In genomic region chr11:60762851-60763691, GRCh38 we compare ENCODE assay signal across 10 cellular contexts. TPM values are rescaled to one million over a fixed set of nuclear protein-coding genes. Genes with fewer than 3 reads are reported as not detected.
DNase-seq lines count a peak whose midpoint lies in the region; ATAC-seq, FAIRE-seq and TF ChIP-seq lines count a peak whose summit lies in the region.
"Had no signal": no experiment of that assay in that cellular context is flagged by ENCODE, and none has a peak within 500 bp of the region (broad histone marks: within the 10 kb centered on the region; RNA-seq: fewer than 3 reads in every experiment).

No MANE protein-coding gene starts in this region.

- H2BK120ac ChIP-seq in H1 (replicated peaks; ENCODE audit: low read depth, low read length): no peak overlapping the region

- no peaks in the 10 kb centered on the region for H3K79me2 ChIP-seq in Karpas-422 (ENCODE audit: low read length)
- H3K79me2 ChIP-seq in H1 (ENCODE audit: control insufficient read depth in 1 of 2, insufficient read depth in 2 of 2, low read length in 2 of 2): no peaks in the 10 kb centered on the region

- H3K9ac ChIP-seq in Karpas-422 (ENCODE audit: low read length) (no peak overlapping the region), H1 (replicated peaks in 1 of 4; ENCODE audit: extremely low read depth in 1 of 4, low read depth in 3 of 4, low read length in 3 of 4) (no peak overlapping the region)

- no peak overlapping the region for H3K4ac ChIP-seq in H1 (replicated peaks; ENCODE audit: insufficient read length, low read depth, low read length)

- H3K36me3 ChIP-seq in Karpas-422 (ENCODE audit: insufficient read depth, low read length): no peaks in the 10 kb centered on the region
- no peaks in the 10 kb centered on the region for H3K36me3 ChIP-seq in H1 (ENCODE audit: control insufficient read depth in 2 of 4, insufficient read depth in 4 of 4, low read length in 3 of 4)
- no peaks in the 10 kb centered on the region for H3K36me3 ChIP-seq in esophagus muscularis mucosa

- no peak overlapping the region for H2AK5ac ChIP-seq in H1 (ENCODE audit: low read depth, low read length)

- no peak overlapping the region for H4K91ac ChIP-seq in H1 (replicated peaks; ENCODE audit: insufficient read length, low read length)

- no peaks in the 10 kb centered on the region for H4K20me1 ChIP-seq in Karpas-422 (ENCODE audit: insufficient read depth, low read depth, low read length)
- no peaks in the 10 kb centered on the region for H4K20me1 ChIP-seq in H1 (replicated peaks in 1 of 2; ENCODE audit: control insufficient read depth in 1 of 2, insufficient read depth in 2 of 2, low read length in 2 of 2)

- H3K23me2 ChIP-seq in H1 (ENCODE audit: low read depth, low read length): no peaks in the 10 kb centered on the region

- H3K14ac ChIP-seq in H1 (ENCODE audit: insufficient read length): no peak overlapping the region

- no peaks in the 10 kb centered on the region for H3K79me1 ChIP-seq in H1 (ENCODE audit: low read depth, low read length)

- peak; percentile 40 to 48 for TF ChIP-seq RAD21 in H1 (IDR thresholded peaks at IDR 0.05 in 1 of 2, conservative IDR thresholded peaks at IDR 0.05 in 1 of 2; ENCODE audit: low read depth in 2 of 2, low read length in 2 of 2)

- H3K18ac ChIP-seq in H1 (ENCODE audit: extremely low read depth, low read length): no peak overlapping the region

- H3K23ac ChIP-seq in H1 (ENCODE audit: insufficient read length): no peak overlapping the region

- H3K27ac ChIP-seq in Karpas-422 (ENCODE audit: low read length) (no peak overlapping the region), H1 (ENCODE audit: low read depth, low read length) (no peak overlapping the region), esophagus muscularis mucosa (replicated peaks in 1 of 4) (no peak overlapping the region)

- peak in 2 of 3 experiments; percentile 47 to 58; a peak in 2 of 4 replicates for TF ChIP-seq CTCF in H1 (IDR thresholded peaks at IDR 0.05; ENCODE audit: control extremely low read depth in 1 of 3, insufficient read depth in 1 of 3, low read depth in 1 of 3, low read length in 3 of 3)
- TF ChIP-seq CTCF in esophagus muscularis mucosa (IDR thresholded peaks at IDR 0.05): no peak

- H2BK20ac ChIP-seq in H1 (ENCODE audit: low read length): no peak overlapping the region

- no peaks in the 10 kb centered on the region for H3K27me3 ChIP-seq in Karpas-422 (ENCODE audit: low read length)
- peaks cover 0 to 6% (median 3%) of the 10 kb centered on the region in 4 experiments; a peak in 3 of 7 replicates for H3K27me3 ChIP-seq in H1 (replicated peaks in 1 of 4; ENCODE audit: control insufficient read depth in 3 of 4, extremely low read depth in 1 of 4, insufficient read depth in 3 of 4, low read length in 3 of 4)
- H3K27me3 ChIP-seq in esophagus muscularis mucosa: peaks cover 0 to 42% (median 2%) of the 10 kb centered on the region in 4 donors

- TF ChIP-seq EP300 in H1 (IDR thresholded peaks at IDR 0.05; ENCODE audit: borderline replicate concordance in 1 of 2, low read depth in 2 of 2, low read length in 2 of 2): no peak
- TF ChIP-seq EP300 in esophagus muscularis mucosa (IDR thresholded peaks at IDR 0.05): no peak

- FAIRE-seq in H1 (lab: Jason Lieb, UNC): peak; percentile 68

- H3K9me3 ChIP-seq in Karpas-422 (ENCODE audit: low read length) (no peaks in the 10 kb centered on the region), H1 (ENCODE audit: insufficient read depth in 2 of 2, low read depth in 1 of 2, low read length in 1 of 2) (no peaks in the 10 kb centered on the region; a peak in 1 of 4 replicates), esophagus muscularis mucosa (no peaks in the 10 kb centered on the region)

- DNase-seq in NCI-H524 (lab: John Stamatoyannopoulos, UW) (peak; percentile 15 to 41), NCI-H524 treated with DMSO at 0.1 percent for 48 hours (lab: John Stamatoyannopoulos, UW) (no peak), Karpas-422 (peak; percentile 80), H1 (ENCODE audit: low read depth in 1 of 2, low spot score in 2 of 2) (no peak), hippocampal formation (lab: John Stamatoyannopoulos, UW) (no peak), esophagus muscularis mucosa (ENCODE audit: extremely low spot score) (no peak), HK-2 (ENCODE audit: unreplicated experiment) (no peak)

- no peak overlapping the region for H4K8ac ChIP-seq in H1 (ENCODE audit: extremely low read depth, insufficient read depth, low read length)

- H2BK15ac ChIP-seq in H1 (ENCODE audit: low read length): no peak overlapping the region

- 74% methylated on average over 11 of the region's 11 CpGs; no CpG with 5 or more reads in 1 of the 2 experiments for WGBS in H1 (ENCODE audit: extremely low coverage in 1 of 2, insufficient coverage in 1 of 2, insufficient read length in 1 of 2, insufficient replicate concordance in 2 of 2, low coverage in 1 of 2, low lambda C conversion rate in 2 of 2, missing lambda C conversion rate in 1 of 2), 2 experiments
- WGBS in esophagus muscularis mucosa: 62% methylated on average over 11 of the region's 11 CpGs

- CTCF ChIA-PET in H1 (lab: Charles Lee; ENCODE audit: partially characterized antibody): interaction anchor here (0.5 to 8.3 kb wide), 50 partner anchors 9 to 945 kb away, joined by 3 to 145 read pairs (median 4); partner anchors contain the start of genes MS4A10, MS4A18, MS4A8 and ZP1

- H2BK5ac ChIP-seq in H1 (ENCODE audit: low read depth, low read length): no peak overlapping the region

- ATAC-seq in GM21717 (IDR thresholded peaks at IDR 0.05; ENCODE audit: unreplicated experiment): peak; percentile 70

- POLR2A ChIA-PET in H1 (lab: Charles Lee; ENCODE audit: partially characterized antibody): no interaction called here

- H2BK12ac ChIP-seq in H1 (ENCODE audit: low read depth, low read length): no peak overlapping the region

- intact Hi-C loops in esophagus muscularis mucosa (cut with DNase I): no loop called here

- no peak overlapping the region for H4K5ac ChIP-seq in H1 (ENCODE audit: insufficient read length, low read depth, low read length)

- H3K4me3 ChIP-seq in Karpas-422 (ENCODE audit: low read length) (no peak overlapping the region), H1 (ENCODE audit: extremely low read depth in 1 of 4, insufficient read depth in 2 of 4, low read depth in 3 of 4, low read length in 4 of 4) (no peak overlapping the region), esophagus muscularis mucosa (no peak overlapping the region)

- no peak overlapping the region for H3K56ac ChIP-seq in H1 (replicated peaks; ENCODE audit: insufficient read length, low read depth, low read length)

- TF ChIP-seq POLR2A in H1 (IDR thresholded peaks at IDR 0.05; ENCODE audit: control extremely low read depth in 1 of 2, low read depth in 2 of 2, low read length in 2 of 2) (no peak), esophagus muscularis mucosa (IDR thresholded peaks at IDR 0.05; ENCODE audit: low read depth) (no peak)

- H2AFZ ChIP-seq in Karpas-422 (ENCODE audit: low read length) (no peak overlapping the region), H1 (ENCODE audit: low read length) (peak overlapping the region; percentile 89; the same call in 1 of the 2 replicates)

- H3K4me1 ChIP-seq in Karpas-422 (ENCODE audit: low read length) (peaks cover 52% of the 10 kb centered on the region), H1 (replicated peaks in 1 of 4; ENCODE audit: control insufficient read depth in 3 of 4, insufficient read depth in 4 of 4, low read length in 3 of 4) (peaks cover 0 to 1% (median 0%) of the 10 kb centered on the region in 4 experiments; a peak in 1 of 7 replicates), esophagus muscularis mucosa (peaks cover 0 to 4% (median 0%) of the 10 kb centered on the region in 4 donors)

- H3K4me2 ChIP-seq in Karpas-422 (ENCODE audit: low read depth, low read length, poor library complexity, severe bottlenecking): peak overlapping the region; percentile 63
- no peak overlapping the region; a peak in 1 of 4 replicates for H3K4me2 ChIP-seq in H1 (ENCODE audit: insufficient read depth in 1 of 2, low read depth in 2 of 2, low read length in 2 of 2)

- H3K9me2 ChIP-seq in Karpas-422 (replicated peaks; ENCODE audit: insufficient read depth, low read length): no peaks in the 10 kb centered on the region

RNA-seq across cellular contexts. Expression of gene MS4A15, which starts 6.4 kb away (rescaled TPM):
- total RNA-seq in Karpas-422 (2014; rRNA removed; shearing (Covaris generic); ENCODE audit: low replicate concordance): not detected in 2 replicates
- total RNA-seq in H1 (2021; fragmentation: NEBNext Ultra II Directional; extraction: Animal tissue kit (Norgen Biotek cat#: 25700)): 0.17 TPM in 1 of 2 replicates, not detected in the other
- 0.15 and 0.41 TPM in 2 replicates for polyA plus RNA-seq in H1 (2011; rRNA removed)
- polyA plus RNA-seq in H1 (2011; cell fraction: cytosol; rRNA removed): 0.04 TPM
- 0.24 TPM for polyA plus RNA-seq in H1 (2011; cell fraction: nucleus; rRNA removed)
- polyA plus RNA-seq in H1 (2012, experiment 1 of 2): 0.20 to 0.27 TPM in 2 of 4 replicates, not detected in the others
- not detected for polyA plus RNA-seq in H1 (2012, experiment 2 of 2)
- polyA plus RNA-seq in H1 (2013, experiment 1 of 2): 0.32 TPM
- polyA plus RNA-seq in H1 (2013, experiment 2 of 2): 0.20 TPM
- 1.3 TPM in 1 of 2 replicates, not detected in the other for polyA minus RNA-seq in H1 (2011; rRNA and poly(A)+ RNA removed)
- not detected for polyA minus RNA-seq in H1 (2011; cell fraction: cytosol; rRNA and poly(A)+ RNA removed)
- not detected for polyA minus RNA-seq in H1 (2011; cell fraction: nucleus; rRNA and poly(A)+ RNA removed)
- total RNA-seq in esophagus muscularis mucosa: under 1 TPM in 2 of 4 donors, not detected in 2; 0.40 to 0.52 TPM
- total RNA-seq: Daoy had no signal

RNA-seq across cellular contexts. Expression of gene MS4A10, which starts 22.1 kb away (rescaled TPM):
- not detected in 2 replicates for total RNA-seq in Karpas-422 (2014; rRNA removed; shearing (Covaris generic); ENCODE audit: low replicate concordance)
- total RNA-seq in H1 (2021; fragmentation: NEBNext Ultra II Directional; extraction: Animal tissue kit (Norgen Biotek cat#: 25700)): not detected in 2 replicates
- not detected in 2 replicates for polyA plus RNA-seq in H1 (2011; rRNA removed)
- polyA plus RNA-seq in H1 (2011; cell fraction: cytosol; rRNA removed): not detected
- not detected for polyA plus RNA-seq in H1 (2011; cell fraction: nucleus; rRNA removed)
- not detected in 4 replicates for polyA plus RNA-seq in H1 (2012, experiment 1 of 2)
- polyA plus RNA-seq in H1 (2012, experiment 2 of 2): not detected
- not detected for polyA plus RNA-seq in H1 (2013, experiment 1 of 2)
- polyA plus RNA-seq in H1 (2013, experiment 2 of 2): not detected
- polyA minus RNA-seq in H1 (2011; rRNA and poly(A)+ RNA removed): not detected in 2 replicates
- polyA minus RNA-seq in H1 (2011; cell fraction: cytosol; rRNA and poly(A)+ RNA removed): not detected
- polyA minus RNA-seq in H1 (2011; cell fraction: nucleus; rRNA and poly(A)+ RNA removed): not detected
- not detected for total RNA-seq in esophagus muscularis mucosa
- total RNA-seq: Daoy had no signal

RNA-seq across cellular contexts. Expression of gene MS4A18, which starts 38.6 kb away (rescaled TPM):
- total RNA-seq in Karpas-422 (2014; rRNA removed; shearing (Covaris generic); ENCODE audit: low replicate concordance): not detected in 2 replicates
- total RNA-seq in H1 (2021; fragmentation: NEBNext Ultra II Directional; extraction: Animal tissue kit (Norgen Biotek cat#: 25700)): not detected in 2 replicates
- polyA plus RNA-seq in H1 (2011; rRNA removed): not detected in 2 replicates
- polyA plus RNA-seq in H1 (2011; cell fraction: cytosol; rRNA removed): not detected
- polyA plus RNA-seq in H1 (2011; cell fraction: nucleus; rRNA removed): not detected
- not detected in 4 replicates for polyA plus RNA-seq in H1 (2012, experiment 1 of 2)
- polyA plus RNA-seq in H1 (2012, experiment 2 of 2): not detected
- polyA plus RNA-seq in H1 (2013, experiment 1 of 2): not detected
- polyA plus RNA-seq in H1 (2013, experiment 2 of 2): not detected
- not detected in 2 replicates for polyA minus RNA-seq in H1 (2011; rRNA and poly(A)+ RNA removed)
- not detected for polyA minus RNA-seq in H1 (2011; cell fraction: cytosol; rRNA and poly(A)+ RNA removed)
- polyA minus RNA-seq in H1 (2011; cell fraction: nucleus; rRNA and poly(A)+ RNA removed): not detected
- total RNA-seq in esophagus muscularis mucosa: not detected
- total RNA-seq: Daoy had no signal
- polyA plus RNA-seq: adipose tissue had no signal

Comparison
In these comparisons a context has a peak if more than half of its experiments do, and no peak if none do; other contexts are left out.
1. DNase-seq: peak in NCI-H524 (2 of 2) and Karpas-422 (single experiment); none in NCI-H524 treated with DMSO at 0.1 percent for 48 hours (single experiment), H1 (0 of 2), hippocampal formation (0 of 2), esophagus muscularis mucosa (single experiment) and HK-2 (single experiment).
2. CTCF ChIP-seq: peak in H1 (2 of 3); none in esophagus muscularis mucosa (0 of 3).